Comparison of ENCODE assay signal across 37 cellular contexts in the genomic region with DNA sequence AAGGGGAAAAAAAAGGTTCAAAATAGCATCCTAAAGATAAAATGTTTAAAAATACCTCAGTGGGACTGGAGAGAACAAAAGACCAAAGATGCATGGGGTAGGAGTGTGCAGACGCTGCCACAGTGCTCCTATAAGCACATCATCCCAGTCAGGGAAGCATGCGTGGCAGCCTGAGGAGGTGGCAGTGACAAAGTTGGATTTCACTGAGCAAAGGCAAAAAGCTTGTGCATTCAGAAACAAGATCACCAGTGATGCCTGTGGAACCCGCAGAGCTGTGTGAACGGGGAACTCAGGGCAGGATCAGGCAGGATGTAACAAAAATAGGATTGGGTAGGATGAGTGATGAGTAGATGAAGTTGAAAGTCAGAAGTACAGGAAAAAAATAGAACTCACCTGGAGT.
"Had no signal": no experiment of that assay in that cellular context is flagged by ENCODE, and none has a peak within 500 bp of the region (broad histone marks: within the 10 kb centered on the region; RNA-seq: fewer than 3 reads in every experiment).

No MANE protein-coding gene starts in this region.

- H3K27ac ChIP-seq: adrenal gland, ascending aorta, body of pancreas, brain microvascular endothelial cell, breast epithelium, cardiac muscle cell had no signal

- H3K4me3 ChIP-seq: adrenal gland, ascending aorta, body of pancreas, breast epithelium, cardiac muscle cell had no signal

- DNase-seq: activated effector memory CD4-positive, alpha-beta T cell treated with anti-CD3 and anti-CD28 coated beads, Interleukin-2, amount 50 U/mL, for 16 hours; activated effector memory CD4-positive, alpha-beta T cell treated with Interleukin-2 at 50 U/mL for 16 hours; activated gamma-delta T cell; activated gamma-delta T cell treated with Interleukin-2 at 50 U/mL for 16 hours; activated naive CD4-positive, alpha-beta T cell; activated naive CD4-positive, alpha-beta T cell treated with anti-CD3 and anti-CD28 coated beads, Interleukin-2, amount 10 ng/mL, durations not matched to agents 7 days and 5 days; activated naive CD4-positive, alpha-beta T cell treated with anti-CD3 and anti-CD28 coated beads, Interleukin-2, amount 50 U/mL, for 16 hours; activated naive CD4-positive, alpha-beta T cell treated with Interleukin-2 at 50 U/mL for 16 hours; activated naive CD8-positive, alpha-beta T cell treated with anti-CD3 and anti-CD28 coated beads for 36 hours; activated naive CD8-positive, alpha-beta T cell treated with anti-CD3 and anti-CD28 coated beads, Interleukin-2, amount 10 ng/mL, durations not matched to agents 7 days and 5 days; activated naive CD8-positive, alpha-beta T cell treated with anti-CD3 and anti-CD28 coated beads, Interleukin-2, amount 50 U/mL, for 24 hours; activated T-cell treated with anti-CD3 and anti-CD28 coated beads for 4 hours; activated T-cell treated with anti-CD3 and anti-CD28 coated beads, Interleukin-2, amount 50 U/mL, for 1 hour; activated T-cell treated with anti-CD3 and anti-CD28 coated beads, Interleukin-2, amount 50 U/mL, for 24 hours; activated T-cell treated with anti-CD3 and anti-CD28 coated beads, Interleukin-2, amount 50 U/mL, for 4 hours; activated T-cell treated with anti-CD3 and anti-CD28 coated beads, Interleukin-2, amount 50 U/mL, for 48 hours; activated T-cell treated with anti-CD3 and anti-CD28 coated beads, Interleukin-2, amount 50 U/mL, for 72 hours; adrenal gland; amniotic stem cell; aorta; body of pancreas; brain microvascular endothelial cell; central memory CD4-positive, alpha-beta T cell; cerebellar nuclear complex had no signal

- FAIRE-seq: astrocyte, bronchial epithelial cell had no signal

- H3K4me3 Mint-ChIP-seq: activated naive CD4-positive, alpha-beta T cell treated with anti-CD3 and anti-CD28 coated beads, Interleukin-2, amount 10 ng/mL, durations not matched to agents 7 days and 5 days; activated naive CD4-positive, alpha-beta T cell treated with anti-CD3 and anti-CD28 coated beads, Interleukin-2, amount 50 U/mL, for 24 hours; activated naive CD8-positive, alpha-beta T cell; activated naive CD8-positive, alpha-beta T cell treated with anti-CD3 and anti-CD28 coated beads for 36 hours; activated naive CD8-positive, alpha-beta T cell treated with anti-CD3 and anti-CD28 coated beads, Interleukin-2, amount 10 ng/mL, durations not matched to agents 7 days and 5 days; activated naive CD8-positive, alpha-beta T cell treated with anti-CD3 and anti-CD28 coated beads, Interleukin-2, amount 50 U/mL, for 24 hours; activated T-cell treated with anti-CD3 and anti-CD28 coated beads, Interleukin-2, amount 50 U/mL, for 24 hours; activated T-cell treated with anti-CD3 and anti-CD28 coated beads, Interleukin-2, amount 50 U/mL, for 4 hours; activated T-cell treated with anti-CD3 and anti-CD28 coated beads, Interleukin-2, amount 50 U/mL, for 72 hours; activated T-helper 1 cell treated with anti-CD3 and anti-CD28 coated beads, Interleukin-12 subunit alpha, Interleukin-12 subunit beta, Interleukin-2, Interleukin-4 antibody, amounts not matched to agents 30 ng/mL and 10 ng/mL and 1 ng/mL, durations not matched to agents 14 hours and 24 hours and 36 hours; activated T-helper 17 cell treated with anti-CD3 and anti-CD28 coated beads, Interleukin-2, amount 50 U/mL, for 72 hours; brain; central memory CD8-positive, alpha-beta T cell had no signal

- H3K4me1 Mint-ChIP-seq: activated naive CD4-positive, alpha-beta T cell treated with anti-CD3 and anti-CD28 coated beads, Interleukin-2, amount 10 ng/mL, durations not matched to agents 7 days and 5 days; activated naive CD4-positive, alpha-beta T cell treated with anti-CD3 and anti-CD28 coated beads, Interleukin-2, amount 50 U/mL, for 24 hours; activated naive CD8-positive, alpha-beta T cell treated with anti-CD3 and anti-CD28 coated beads for 36 hours; activated naive CD8-positive, alpha-beta T cell treated with anti-CD3 and anti-CD28 coated beads, Interleukin-2, amount 10 ng/mL, durations not matched to agents 7 days and 5 days; activated naive CD8-positive, alpha-beta T cell treated with anti-CD3 and anti-CD28 coated beads, Interleukin-2, amount 50 U/mL, for 24 hours; activated T-helper 17 cell treated with anti-CD3 and anti-CD28 coated beads, Interleukin-2, amount 50 U/mL, for 72 hours; brain; central memory CD8-positive, alpha-beta T cell had no signal

- H3K9me3 ChIP-seq: adrenal gland had no signal

- H3K27ac Mint-ChIP-seq: activated naive CD4-positive, alpha-beta T cell treated with anti-CD3 and anti-CD28 coated beads, Interleukin-2, amount 10 ng/mL, durations not matched to agents 7 days and 5 days; activated naive CD4-positive, alpha-beta T cell treated with anti-CD3 and anti-CD28 coated beads, Interleukin-2, amount 50 U/mL, for 24 hours; activated naive CD4-positive, alpha-beta T cell treated with anti-CD3 and anti-CD28 coated beads, Interleukin-2, amount 50 U/mL, for 72 hours; activated naive CD8-positive, alpha-beta T cell; activated naive CD8-positive, alpha-beta T cell treated with anti-CD3 and anti-CD28 coated beads for 36 hours; activated naive CD8-positive, alpha-beta T cell treated with anti-CD3 and anti-CD28 coated beads, Interleukin-2, amount 10 ng/mL, durations not matched to agents 7 days and 5 days; activated naive CD8-positive, alpha-beta T cell treated with anti-CD3 and anti-CD28 coated beads, Interleukin-2, amount 50 U/mL, for 24 hours; activated T-cell treated with anti-CD3 and anti-CD28 coated beads, Interleukin-2, amount 50 U/mL, for 24 hours; activated T-cell treated with anti-CD3 and anti-CD28 coated beads, Interleukin-2, amount 50 U/mL, for 72 hours; activated T-helper 1 cell treated with anti-CD3 and anti-CD28 coated beads, Interleukin-12 subunit alpha, Interleukin-12 subunit beta, Interleukin-2, Interleukin-4 antibody, amounts not matched to agents 30 ng/mL and 10 ng/mL and 1 ng/mL, durations not matched to agents 14 hours and 24 hours and 36 hours; activated T-helper 17 cell treated with anti-CD3 and anti-CD28 coated beads, Interleukin-2, amount 50 U/mL, for 72 hours; activated T-helper 2 cell treated with anti-CD3 and anti-CD28 coated beads, Interferon-gamma antibody, Interleukin-2, Interleukin-4, amounts not matched to agents 10 μg/mL and 5 μg/mL and 100 μg/mL, durations not matched to agents 14 hours and 24 hours and 36 hours; brain had no signal

- H3K27me3 Mint-ChIP-seq: activated naive CD4-positive, alpha-beta T cell treated with anti-CD3 and anti-CD28 coated beads, Interleukin-2, amount 10 ng/mL, durations not matched to agents 7 days and 5 days; activated naive CD4-positive, alpha-beta T cell treated with anti-CD3 and anti-CD28 coated beads, Interleukin-2, amount 50 U/mL, for 24 hours; activated naive CD8-positive, alpha-beta T cell; activated naive CD8-positive, alpha-beta T cell treated with anti-CD3 and anti-CD28 coated beads for 36 hours; activated naive CD8-positive, alpha-beta T cell treated with anti-CD3 and anti-CD28 coated beads, Interleukin-2, amount 10 ng/mL, durations not matched to agents 7 days and 5 days; activated naive CD8-positive, alpha-beta T cell treated with anti-CD3 and anti-CD28 coated beads, Interleukin-2, amount 50 U/mL, for 24 hours; activated T-cell treated with anti-CD3 and anti-CD28 coated beads, Interleukin-2, amount 50 U/mL, for 24 hours; activated T-helper 17 cell treated with anti-CD3 and anti-CD28 coated beads, Interleukin-2, amount 50 U/mL, for 72 hours; brain; central memory CD8-positive, alpha-beta T cell had no signal

- H3K27me3 ChIP-seq: adrenal gland, ascending aorta, body of pancreas, brain microvascular endothelial cell, breast epithelium, cardiac muscle cell had no signal

- H3K4me1 ChIP-seq: adrenal gland, ascending aorta, body of pancreas, breast epithelium had no signal

- H3K36me3 Mint-ChIP-seq: activated naive CD4-positive, alpha-beta T cell treated with anti-CD3 and anti-CD28 coated beads, Interleukin-2, amount 10 ng/mL, durations not matched to agents 7 days and 5 days; activated naive CD4-positive, alpha-beta T cell treated with anti-CD3 and anti-CD28 coated beads, Interleukin-2, amount 50 U/mL, for 24 hours; activated naive CD8-positive, alpha-beta T cell; activated naive CD8-positive, alpha-beta T cell treated with anti-CD3 and anti-CD28 coated beads for 36 hours; activated naive CD8-positive, alpha-beta T cell treated with anti-CD3 and anti-CD28 coated beads, Interleukin-2, amount 10 ng/mL, durations not matched to agents 7 days and 5 days had no signal

- ATAC-seq: activated naive CD4-positive, alpha-beta T cell treated with anti-CD3 and anti-CD28 coated beads, Interleukin-2, amount 50 U/mL, for 72 hours; activated naive CD8-positive, alpha-beta T cell treated with anti-CD3 and anti-CD28 coated beads, Interleukin-2, amount 50 U/mL, for 24 hours; activated T-cell treated with anti-CD3 and anti-CD28 coated beads, Interleukin-2, amount 50 U/mL, for 4 hours; activated T-cell treated with anti-CD3 and anti-CD28 coated beads, Interleukin-2, amount 50 U/mL, for 72 hours; activated T-helper 17 cell treated with anti-CD3 and anti-CD28 coated beads, Interleukin-2, amount 50 U/mL, for 72 hours; body of pancreas had no signal

- H3K36me3 ChIP-seq: adrenal gland, ascending aorta, brain microvascular endothelial cell, breast epithelium, cardiac muscle cell had no signal
